Comparison of ENCODE assay signal across 1 cellular context in the genomic region with DNA sequence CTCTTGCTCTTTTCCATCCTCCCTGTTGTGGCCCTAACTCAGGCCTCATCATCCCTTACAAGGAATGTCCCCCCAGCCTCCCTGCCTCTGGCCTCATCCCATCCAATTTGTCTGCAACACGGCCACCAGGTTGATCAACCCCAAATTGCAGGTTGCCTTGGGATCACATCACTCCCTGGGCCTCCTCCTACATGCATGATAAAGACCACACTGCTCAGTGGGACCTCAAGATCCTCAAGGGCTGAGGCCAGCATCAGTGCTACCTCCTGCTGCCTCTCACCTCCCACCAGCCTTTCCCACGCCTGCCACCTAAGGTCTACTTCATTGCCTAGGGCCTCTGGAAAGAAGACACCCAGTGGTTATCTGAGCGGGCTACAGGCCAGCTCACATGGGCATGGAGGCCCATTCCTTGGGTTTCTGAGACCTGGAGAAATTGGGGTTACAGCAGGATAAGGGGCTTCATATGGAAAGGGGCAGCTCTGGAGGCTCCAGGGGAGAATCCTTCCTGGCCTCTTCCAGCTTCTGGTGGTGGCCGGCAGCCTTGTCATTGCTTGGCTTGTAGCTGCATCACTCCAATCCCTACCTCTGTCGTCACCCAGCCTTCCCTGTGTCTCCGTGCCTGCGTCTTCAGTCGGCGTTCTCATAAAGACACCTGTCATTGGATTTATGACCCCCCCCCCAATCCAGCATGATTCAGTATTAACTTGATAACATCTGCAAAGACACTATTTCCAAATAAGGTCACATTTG.
TF ChIP-seq lines count a peak whose summit lies in the region.

No MANE protein-coding gene starts in this region.

TF ChIP-seq in GM23338, 12 proteins besides CTCF, POLR2A, EP300 and RAD21 (continued from another document):
- TF ChIP-seq, protein P1, sequence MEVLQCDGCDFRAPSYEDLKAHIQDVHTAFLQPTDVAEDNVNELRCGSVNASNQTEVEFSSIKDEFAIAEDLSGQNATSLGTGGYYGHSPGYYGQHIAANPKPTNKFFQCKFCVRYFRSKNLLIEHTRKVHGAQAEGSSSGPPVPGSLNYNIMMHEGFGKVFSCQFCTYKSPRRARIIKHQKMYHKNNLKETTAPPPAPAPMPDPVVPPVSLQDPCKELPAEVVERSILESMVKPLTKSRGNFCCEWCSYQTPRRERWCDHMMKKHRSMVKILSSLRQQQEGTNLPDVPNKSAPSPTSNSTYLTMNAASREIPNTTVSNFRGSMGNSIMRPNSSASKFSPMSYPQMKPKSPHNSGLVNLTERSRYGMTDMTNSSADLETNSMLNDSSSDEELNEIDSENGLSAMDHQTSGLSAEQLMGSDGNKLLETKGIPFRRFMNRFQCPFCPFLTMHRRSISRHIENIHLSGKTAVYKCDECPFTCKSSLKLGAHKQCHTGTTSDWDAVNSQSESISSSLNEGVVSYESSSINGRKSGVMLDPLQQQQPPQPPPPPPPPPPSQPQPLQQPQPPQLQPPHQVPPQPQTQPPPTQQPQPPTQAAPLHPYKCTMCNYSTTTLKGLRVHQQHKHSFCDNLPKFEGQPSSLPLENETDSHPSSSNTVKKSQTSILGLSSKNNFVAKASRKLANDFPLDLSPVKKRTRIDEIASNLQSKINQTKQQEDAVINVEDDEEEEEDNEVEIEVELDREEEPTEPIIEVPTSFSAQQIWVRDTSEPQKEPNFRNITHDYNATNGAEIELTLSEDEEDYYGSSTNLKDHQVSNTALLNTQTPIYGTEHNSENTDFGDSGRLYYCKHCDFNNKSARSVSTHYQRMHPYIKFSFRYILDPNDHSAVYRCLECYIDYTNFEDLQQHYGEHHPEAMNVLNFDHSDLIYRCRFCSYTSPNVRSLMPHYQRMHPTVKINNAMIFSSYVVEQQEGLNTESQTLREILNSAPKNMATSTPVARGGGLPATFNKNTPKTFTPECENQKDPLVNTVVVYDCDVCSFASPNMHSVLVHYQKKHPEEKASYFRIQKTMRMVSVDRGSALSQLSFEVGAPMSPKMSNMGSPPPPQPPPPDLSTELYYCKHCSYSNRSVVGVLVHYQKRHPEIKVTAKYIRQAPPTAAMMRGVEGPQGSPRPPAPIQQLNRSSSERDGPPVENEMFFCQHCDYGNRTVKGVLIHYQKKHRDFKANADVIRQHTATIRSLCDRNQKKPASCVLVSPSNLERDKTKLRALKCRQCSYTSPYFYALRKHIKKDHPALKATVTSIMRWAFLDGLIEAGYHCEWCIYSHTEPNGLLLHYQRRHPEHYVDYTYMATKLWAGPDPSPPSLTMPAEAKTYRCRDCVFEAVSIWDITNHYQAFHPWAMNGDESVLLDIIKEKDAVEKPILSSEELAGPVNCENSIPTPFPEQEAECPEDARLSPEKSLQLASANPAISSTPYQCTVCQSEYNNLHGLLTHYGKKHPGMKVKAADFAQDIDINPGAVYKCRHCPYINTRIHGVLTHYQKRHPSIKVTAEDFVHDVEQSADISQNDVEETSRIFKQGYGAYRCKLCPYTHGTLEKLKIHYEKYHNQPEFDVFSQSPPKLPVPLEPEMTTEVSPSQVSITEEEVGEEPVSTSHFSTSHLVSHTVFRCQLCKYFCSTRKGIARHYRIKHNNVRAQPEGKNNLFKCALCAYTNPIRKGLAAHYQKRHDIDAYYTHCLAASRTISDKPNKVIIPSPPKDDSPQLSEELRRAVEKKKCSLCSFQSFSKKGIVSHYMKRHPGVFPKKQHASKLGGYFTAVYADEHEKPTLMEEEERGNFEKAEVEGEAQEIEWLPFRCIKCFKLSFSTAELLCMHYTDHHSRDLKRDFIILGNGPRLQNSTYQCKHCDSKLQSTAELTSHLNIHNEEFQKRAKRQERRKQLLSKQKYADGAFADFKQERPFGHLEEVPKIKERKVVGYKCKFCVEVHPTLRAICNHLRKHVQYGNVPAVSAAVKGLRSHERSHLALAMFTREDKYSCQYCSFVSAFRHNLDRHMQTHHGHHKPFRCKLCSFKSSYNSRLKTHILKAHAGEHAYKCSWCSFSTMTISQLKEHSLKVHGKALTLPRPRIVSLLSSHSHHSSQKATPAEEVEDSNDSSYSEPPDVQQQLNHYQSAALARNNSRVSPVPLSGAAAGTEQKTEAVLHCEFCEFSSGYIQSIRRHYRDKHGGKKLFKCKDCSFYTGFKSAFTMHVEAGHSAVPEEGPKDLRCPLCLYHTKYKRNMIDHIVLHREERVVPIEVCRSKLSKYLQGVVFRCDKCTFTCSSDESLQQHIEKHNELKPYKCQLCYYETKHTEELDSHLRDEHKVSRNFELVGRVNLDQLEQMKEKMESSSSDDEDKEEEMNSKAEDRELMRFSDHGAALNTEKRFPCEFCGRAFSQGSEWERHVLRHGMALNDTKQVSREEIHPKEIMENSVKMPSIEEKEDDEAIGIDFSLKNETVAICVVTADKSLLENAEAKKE (CRISPR knock-in tag; IDR thresholded peaks at IDR 0.05), result no peak
- TF ChIP-seq ETS1 (IDR thresholded peaks at IDR 0.05), result no peak
- TF ChIP-seq EZH2 (IDR thresholded peaks at IDR 0.05; ENCODE audit: low read depth, unreplicated experiment), result no peak
- TF ChIP-seq STAT1 (IDR thresholded peaks at IDR 0.05; ENCODE audit: unreplicated experiment), result no peak
- no peak for TF ChIP-seq CREB1 (CRISPR knock-in tag; IDR thresholded peaks at IDR 0.05; ENCODE audit: low read depth)
- TF ChIP-seq NANOG (IDR thresholded peaks at IDR 0.05; ENCODE audit: borderline replicate concordance), result no peak
- TF ChIP-seq POLR2AphosphoS5 (IDR thresholded peaks at IDR 0.05; ENCODE audit: low read depth), result no peak
- TF ChIP-seq ZNF331 (CRISPR knock-in tag; IDR thresholded peaks at IDR 0.05; ENCODE audit: low read depth), result no peak
- TF ChIP-seq, protein P2, sequence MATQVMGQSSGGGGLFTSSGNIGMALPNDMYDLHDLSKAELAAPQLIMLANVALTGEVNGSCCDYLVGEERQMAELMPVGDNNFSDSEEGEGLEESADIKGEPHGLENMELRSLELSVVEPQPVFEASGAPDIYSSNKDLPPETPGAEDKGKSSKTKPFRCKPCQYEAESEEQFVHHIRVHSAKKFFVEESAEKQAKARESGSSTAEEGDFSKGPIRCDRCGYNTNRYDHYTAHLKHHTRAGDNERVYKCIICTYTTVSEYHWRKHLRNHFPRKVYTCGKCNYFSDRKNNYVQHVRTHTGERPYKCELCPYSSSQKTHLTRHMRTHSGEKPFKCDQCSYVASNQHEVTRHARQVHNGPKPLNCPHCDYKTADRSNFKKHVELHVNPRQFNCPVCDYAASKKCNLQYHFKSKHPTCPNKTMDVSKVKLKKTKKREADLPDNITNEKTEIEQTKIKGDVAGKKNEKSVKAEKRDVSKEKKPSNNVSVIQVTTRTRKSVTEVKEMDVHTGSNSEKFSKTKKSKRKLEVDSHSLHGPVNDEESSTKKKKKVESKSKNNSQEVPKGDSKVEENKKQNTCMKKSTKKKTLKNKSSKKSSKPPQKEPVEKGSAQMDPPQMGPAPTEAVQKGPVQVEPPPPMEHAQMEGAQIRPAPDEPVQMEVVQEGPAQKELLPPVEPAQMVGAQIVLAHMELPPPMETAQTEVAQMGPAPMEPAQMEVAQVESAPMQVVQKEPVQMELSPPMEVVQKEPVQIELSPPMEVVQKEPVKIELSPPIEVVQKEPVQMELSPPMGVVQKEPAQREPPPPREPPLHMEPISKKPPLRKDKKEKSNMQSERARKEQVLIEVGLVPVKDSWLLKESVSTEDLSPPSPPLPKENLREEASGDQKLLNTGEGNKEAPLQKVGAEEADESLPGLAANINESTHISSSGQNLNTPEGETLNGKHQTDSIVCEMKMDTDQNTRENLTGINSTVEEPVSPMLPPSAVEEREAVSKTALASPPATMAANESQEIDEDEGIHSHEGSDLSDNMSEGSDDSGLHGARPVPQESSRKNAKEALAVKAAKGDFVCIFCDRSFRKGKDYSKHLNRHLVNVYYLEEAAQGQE (IDR thresholded peaks at IDR 0.05; ENCODE audit: unreplicated experiment), result no peak
